ENCODE assay signal across 23 cellular contexts in genomic region chr5:50921366-50922133, GRCh38.
DNase-seq lines count a peak whose midpoint lies in the region; ATAC-seq and TF ChIP-seq lines count a peak whose summit lies in the region.
"Had no signal": no experiment of that assay in that cellular context is flagged by ENCODE, and none has a peak within 500 bp of the region (broad histone marks: within the 10 kb centered on the region; RNA-seq: fewer than 3 reads in every experiment).

No MANE protein-coding gene starts in this region.

- no peaks in the 10 kb centered on the region for H4K20me1 ChIP-seq in PC-9 (ENCODE audit: insufficient read depth)
- H4K20me1 ChIP-seq: BLaER1 treated with 17β-estradiol and CSF1 and Interleukin-3, amounts not matched to agents 10 nM and 100 nM had no signal

- no peaks in the 10 kb centered on the region for H3K4me1 ChIP-seq in upper lobe of right lung
- no peaks in the 10 kb centered on the region for H3K4me1 ChIP-seq in PC-9 (replicated peaks; ENCODE audit: insufficient read depth)
- H3K4me1 ChIP-seq: A549; BE2C; BLaER1 treated with 17β-estradiol and CSF1 and Interleukin-3, amounts not matched to agents 10 nM and 100 nM; HAP-1 had no signal

- H3K36me3 ChIP-seq in upper lobe of right lung = no peaks in the 10 kb centered on the region
- no peaks in the 10 kb centered on the region for H3K36me3 ChIP-seq in PC-9 (ENCODE audit: low read depth)
- H3K36me3 ChIP-seq: BE2C; BLaER1 treated with 17β-estradiol and CSF1 and Interleukin-3, amounts not matched to agents 10 nM and 100 nM; HAP-1 had no signal

- H3K4me3 ChIP-seq in upper lobe of right lung = no peak overlapping the region
- H3K4me3 ChIP-seq in PC-9 = no peak overlapping the region
- H3K4me3 ChIP-seq: A549; BLaER1 treated with 17β-estradiol and CSF1 and Interleukin-3, amounts not matched to agents 10 nM and 100 nM; GM12878; GM23338; HAP-1 had no signal

- H3K9me3 ChIP-seq in upper lobe of right lung = no peaks in the 10 kb centered on the region
- H3K9me3 ChIP-seq in PC-9 (ENCODE audit: insufficient read depth, low read depth) = no peaks in the 10 kb centered on the region
- H3K9me3 ChIP-seq: A549, BE2C, HAP-1 had no signal

- no peaks in the 10 kb centered on the region for H3F3A ChIP-seq in PC-9 (ENCODE audit: insufficient read depth, low read depth)

- H3K27me3 ChIP-seq in upper lobe of right lung (peaks cover 8% of the 10 kb centered on the region), PC-9 (ENCODE audit: insufficient read depth, low read depth) (no peaks in the 10 kb centered on the region)
- H3K27me3 ChIP-seq: BE2C; BLaER1 treated with 17β-estradiol and CSF1 and Interleukin-3, amounts not matched to agents 10 nM and 100 nM had no signal

- no peak for TF ChIP-seq CTCF in VCaP (conservative IDR thresholded peaks at IDR 0.05)
- no peak for TF ChIP-seq CTCF in upper lobe of right lung (IDR thresholded peaks at IDR 0.05)
- no peak for TF ChIP-seq CTCF in PC-9 (conservative IDR thresholded peaks at IDR 0.05)

- peaks cover 17% of the 10 kb centered on the region for H3K27me3 Mint-ChIP-seq in stimulated activated naive CD8-positive, alpha-beta T cell treated with anti-CD3 and anti-CD28 coated beads, Interleukin-15, amount 100 ng/mL, for 72 hours

- peak overlapping the region; percentile 90 for H3K27ac ChIP-seq in VCaP
- no peak overlapping the region for H3K27ac ChIP-seq in upper lobe of right lung
- H3K27ac ChIP-seq in PC-9 = no peak overlapping the region
- H3K27ac ChIP-seq: 22Rv1; A549; BLaER1 treated with 17β-estradiol and CSF1 and Interleukin-3, amounts not matched to agents 10 nM and 100 nM had no signal

- H3K4me3 Mint-ChIP-seq in stimulated activated naive CD8-positive, alpha-beta T cell treated with anti-CD3 and anti-CD28 coated beads, Interleukin-15, amount 100 ng/mL, for 72 hours = no peak overlapping the region
- H3K4me3 Mint-ChIP-seq: CD14-positive monocyte; CD4-positive, alpha-beta T cell; CD8-positive, alpha-beta memory T cell; GM23338 had no signal

- POLR2A ChIA-PET in PC-9 (lab: Charles Lee; ENCODE audit: unreplicated experiment) = no interaction called here

- no peak overlapping the region for H3K27ac Mint-ChIP-seq in stimulated activated naive CD8-positive, alpha-beta T cell treated with anti-CD3 and anti-CD28 coated beads, Interleukin-15, amount 100 ng/mL, for 72 hours
- H3K27ac Mint-ChIP-seq: CD14-positive monocyte; CD4-positive, alpha-beta T cell; CD8-positive, alpha-beta memory T cell; GM23338 had no signal

- CTCF ChIA-PET in PC-9 (lab: Charles Lee) = no interaction called here

- no peak overlapping the region for H3K4me2 ChIP-seq in PC-9
- H3K4me2 ChIP-seq: A549; BLaER1 treated with 17β-estradiol and CSF1 and Interleukin-3, amounts not matched to agents 10 nM and 100 nM; GM23338 had no signal

- no peak overlapping the region for H2AFZ ChIP-seq in PC-9
- H2AFZ ChIP-seq: GM23338 had no signal

- DNase-seq in stimulated activated naive CD8-positive, alpha-beta T cell treated with anti-CD3 and anti-CD28 coated beads, Interleukin-15, amount 100 ng/mL, for 72 hours = no peak
- no peak for DNase-seq in stimulated activated naive CD8-positive, alpha-beta T cell treated with anti-CD3 and anti-CD28 coated beads, Interleukin-15, Interleukin-2, amounts not matched to agents 100 U/mL and 50 U/mL, for 24 hours
- no peak for DNase-seq in upper lobe of right lung
- DNase-seq in SKM-1 treated with dmso at 0.1 percent for 144 hours (lab: John Stamatoyannopoulos, UW; ENCODE audit: unreplicated experiment) = no peak
- no peak for DNase-seq in ecto neural progenitor cell (ENCODE audit: low spot score)
- no peak for DNase-seq in PC-9
- DNase-seq: ACHN; AML-193; BE2C; CD4-positive, alpha-beta T cell; CD8-positive, alpha-beta memory T cell; DMS 273 treated with DMSO at 0.1 percent for 48 hours; DMS79; EL; GDM1 had no signal

- H3K9me3 Mint-ChIP-seq in stimulated activated naive CD8-positive, alpha-beta T cell treated with anti-CD3 and anti-CD28 coated beads, Interleukin-15, amount 100 ng/mL, for 72 hours = peaks cover 0 to 4% of the 10 kb centered on the region in 2 donors
- H3K9me3 Mint-ChIP-seq: CD4-positive, alpha-beta T cell; CD8-positive, alpha-beta memory T cell had no signal

- no peaks in the 10 kb centered on the region; the same call in 1 of the 2 replicates for H3K9me2 ChIP-seq in PC-9 (ENCODE audit: insufficient read depth)

- ATAC-seq in stimulated activated naive CD8-positive, alpha-beta T cell treated with anti-CD3 and anti-CD28 coated beads, Interleukin-15, amount 100 ng/mL, for 72 hours = peak; percentile 72
- ATAC-seq in stimulated activated naive CD8-positive, alpha-beta T cell treated with anti-CD3 and anti-CD28 coated beads, Interleukin-15, Interleukin-2, amounts not matched to agents 100 U/mL and 50 U/mL, for 24 hours = no peak
- ATAC-seq in upper lobe of right lung = peak; percentile 19

- no peaks in the 10 kb centered on the region for H3K4me1 Mint-ChIP-seq in stimulated activated naive CD8-positive, alpha-beta T cell treated with anti-CD3 and anti-CD28 coated beads, Interleukin-15, amount 100 ng/mL, for 72 hours
- H3K4me1 Mint-ChIP-seq: CD14-positive monocyte; CD8-positive, alpha-beta memory T cell; GM23338 had no signal

- intact Hi-C loops in upper lobe of right lung (cut with DNase I) = no loop called here
- intact Hi-C loops in PC-9 (cut with micrococcal nuclease; ENCODE audit: unreplicated experiment) = no loop called here

- no peaks in the 10 kb centered on the region for H3K79me2 ChIP-seq in PC-9 (ENCODE audit: low read depth)

- no TSS peak for BruUV-seq in PC-9 (replicated peaks; lab: Mats Ljungman, UMichigan)
